ENCODE assay signal across 1 cellular context in genomic region chr19:35292986-35293732, GRCh38.
TF ChIP-seq lines count a peak whose summit lies in the region.

No MANE protein-coding gene starts in this region.

TF ChIP-seq in WTC11, 78 proteins besides CTCF, POLR2A, EP300 and RAD21 (continued from another document):
- no peak for TF ChIP-seq NFYB (CRISPR knock-in tag; conservative IDR thresholded peaks at IDR 0.05; ENCODE audit: low read depth)
- TF ChIP-seq ZNF532 (CRISPR knock-in tag; IDR thresholded peaks at IDR 0.05; ENCODE audit: borderline replicate concordance) = no peak
- TF ChIP-seq NFE2L1 (CRISPR knock-in tag; IDR thresholded peaks at IDR 0.05) = no peak
- no peak for TF ChIP-seq CDX4 (CRISPR knock-in tag; IDR thresholded peaks at IDR 0.05; ENCODE audit: borderline replicate concordance)
- no peak for TF ChIP-seq IRF2 (CRISPR knock-in tag; IDR thresholded peaks at IDR 0.05; ENCODE audit: borderline replicate concordance, low read depth)
- TF ChIP-seq PRRX2 (CRISPR knock-in tag; IDR thresholded peaks at IDR 0.05) = no peak
- TF ChIP-seq HMGA2 (CRISPR knock-in tag; IDR thresholded peaks at IDR 0.05) = no peak
- no peak for TF ChIP-seq ZNF512 (CRISPR knock-in tag; IDR thresholded peaks at IDR 0.05; ENCODE audit: borderline replicate concordance)
- TF ChIP-seq ATF3 (CRISPR knock-in tag; conservative IDR thresholded peaks at IDR 0.05) = no peak
- no peak for TF ChIP-seq ATF6 (CRISPR knock-in tag; IDR thresholded peaks at IDR 0.05)
- TF ChIP-seq MYBL2 (CRISPR knock-in tag; IDR thresholded peaks at IDR 0.05) = no peak
- TF ChIP-seq TCF7 (CRISPR knock-in tag; IDR thresholded peaks at IDR 0.05; ENCODE audit: low read depth) = no peak
- no peak for TF ChIP-seq ARID4B (CRISPR knock-in tag; IDR thresholded peaks at IDR 0.05; ENCODE audit: borderline replicate concordance)
- no peak for TF ChIP-seq RORB (CRISPR knock-in tag; IDR thresholded peaks at IDR 0.05)
- no peak for TF ChIP-seq CBFB (CRISPR knock-in tag; IDR thresholded peaks at IDR 0.05; ENCODE audit: low read depth)
